In genomic region chr2:27262379-27263286, GRCh38 we compare ENCODE assay signal across 8 cellular contexts. TPM values are rescaled to one million over a fixed set of nuclear protein-coding genes. Genes with fewer than 3 reads are reported as not detected.
DNase-seq lines count a peak whose midpoint lies in the region; ATAC-seq, FAIRE-seq and TF ChIP-seq lines count a peak whose summit lies in the region.

Gene SLC30A3, minus strand, starts transcription at chr2:27263047. Its CDS starts 141 bp downstream, at chr2:27262906.

- H3K36me3 Mint-ChIP-seq in IgD-negative memory B cell, result peaks cover 1% of the 10 kb centered on the region

- DNase-seq in EL (peak; percentile 68), mammary epithelial cell (peak; percentile 15), left lobe of liver (ENCODE audit: low spot score) (peak; percentile 66), RCC 7860 (ENCODE audit: low spot score) (no peak)
- peak; percentile 71 to 85 for DNase-seq in stimulated activated CD4-positive, alpha-beta T cell treated with anti-CD3 and anti-CD28 coated beads, Interleukin-2, amount 100 ng/mL, for 24 hours

- H3K27me3 ChIP-seq in mammary epithelial cell (ENCODE audit: insufficient read depth, low read length), result peaks cover 48% of the 10 kb centered on the region

- FAIRE-seq in RCC 7860 (lab: Jason Lieb, UNC), result no peak

- WGBS in mammary epithelial cell (ENCODE audit: low coverage, missing lambda C conversion rate), result 1% methylated on average over 15 of the region's 96 CpGs

- no peaks in the 10 kb centered on the region for H4K20me1 ChIP-seq in mammary epithelial cell (ENCODE audit: insufficient read depth, low read length)

- in situ Hi-C loops in mammary epithelial cell (cut with MboI; ENCODE audit: low sequenced_read_pairs in 2 of 2), result no loop called here

- H3K36me3 ChIP-seq in mammary epithelial cell (ENCODE audit: insufficient read depth, low read length), result no peaks in the 10 kb centered on the region

- ATAC-seq in left lobe of liver (peak; percentile 92), GM21737 (IDR thresholded peaks at IDR 0.05; ENCODE audit: unreplicated experiment) (no peak)

- H3K27ac Mint-ChIP-seq in IgD-negative memory B cell, result peak within 1 kb of the TSS in 2 of 3 donors; percentile 2 to 78

- H2AFZ ChIP-seq in mammary epithelial cell (ENCODE audit: low read depth, low read length), result peak within 1 kb of the TSS; percentile 81

- H3K4me3 Mint-ChIP-seq in IgD-negative memory B cell, result peak within 1 kb of the TSS; percentile 64 to 96 (median 92)

- CTCF ChIA-PET in mammary epithelial cell (lab: Charles Lee; ENCODE audit: low non-redundant PET), result interaction anchor here (0.5 kb wide), 1 partner anchor 10 kb away, joined by 5 read pairs; no protein-coding TSS in a partner anchor

- peaks cover 39% of the 10 kb centered on the region for H3K27me3 Mint-ChIP-seq in IgD-negative memory B cell

- TF ChIP-seq CTCF in WI38 (IDR thresholded peaks at IDR 0.05; ENCODE audit: low read depth, low read length) (no peak), mammary epithelial cell (conservative IDR thresholded peaks at IDR 0.05 in 1 of 2, IDR thresholded peaks at IDR 0.05 in 1 of 2; ENCODE audit: extremely low read depth in 1 of 2, insufficient read depth in 1 of 2, low read depth in 1 of 2, low read length in 2 of 2) (no peak)

- BruUV-seq in mammary epithelial cell (replicated peaks; lab: Mats Ljungman, UMichigan), result no TSS peak

- peak within 1 kb of the TSS; percentile 90 for H3K4me2 ChIP-seq in mammary epithelial cell (ENCODE audit: insufficient read depth, low read depth, low read length)

- peaks cover 0 to 2% (median 0%) of the 10 kb centered on the region in 3 donors for H3K9me3 Mint-ChIP-seq in IgD-negative memory B cell

- H3K27ac ChIP-seq in mammary epithelial cell (ENCODE audit: insufficient read depth, low read depth, low read length), result no peak within 1 kb of the TSS

- H3K9ac ChIP-seq in mammary epithelial cell (ENCODE audit: insufficient read depth, low read length), result no peak within 1 kb of the TSS

- intact Hi-C loops in mammary epithelial cell (cut with micrococcal nuclease), result loop anchor here (5.0 kb wide), 1 partner anchor 35 kb away; no protein-coding TSS in a partner anchor

- no peaks in the 10 kb centered on the region for H3K79me2 ChIP-seq in mammary epithelial cell (ENCODE audit: insufficient read depth, low read length)

- dilution Hi-C loops in mammary epithelial cell (cut with HindIII; ENCODE audit: low sequenced_read_pairs), result no loop called here

- H3K4me1 Mint-ChIP-seq in IgD-negative memory B cell, result peaks cover 8 to 23% (median 13%) of the 10 kb centered on the region in 3 donors

- H3K4me1 ChIP-seq in mammary epithelial cell (ENCODE audit: insufficient read depth, low read length), result peaks cover 19% of the 10 kb centered on the region

- no peaks in the 10 kb centered on the region for H3K9me3 ChIP-seq in mammary epithelial cell (replicated peaks; ENCODE audit: insufficient read depth, low read length)

- peak within 1 kb of the TSS; percentile 43 for H3K4me3 ChIP-seq in WI38 (ENCODE audit: low read depth, low read length)
- H3K4me3 ChIP-seq in mammary epithelial cell (replicated peaks in 1 of 3; ENCODE audit: insufficient read depth in 1 of 3, low read depth in 2 of 3, low read length in 3 of 3), result peak within 1 kb of the TSS; percentile 42 to 50 (median 47)

RNA-seq across cellular contexts. Expression of gene SLC30A3, which starts in this region (rescaled TPM):
- not detected for polyA plus RNA-seq in IgD-negative memory B cell
- under 1 TPM; 0.17 to 0.24 TPM for total RNA-seq in mammary epithelial cell
- polyA plus RNA-seq in mammary epithelial cell, result 0.09 TPM
- not detected for polyA minus RNA-seq in mammary epithelial cell
- total RNA-seq in left lobe of liver, result not detected

Comparison
In these comparisons a context has a peak if more than half of its experiments do, and no peak if none do; other contexts are left out.
1. Peak in DNase-seq, H3K4me3 ChIP-seq and H3K4me2 ChIP-seq in mammary epithelial cell; RNA of the gene not detected or under 1 TPM.
2. Peak in DNase-seq and ATAC-seq in left lobe of liver; RNA of the gene not detected or under 1 TPM.